ENCODE assay signal across 11 cellular contexts in genomic region chr11:75813126-75813525, GRCh38. TPM values are rescaled to one million over a fixed set of nuclear protein-coding genes. Genes with fewer than 3 reads are reported as not detected.
DNase-seq lines count a peak whose midpoint lies in the region; ATAC-seq and TF ChIP-seq lines count a peak whose summit lies in the region.
"Had no signal": no experiment of that assay in that cellular context is flagged by ENCODE, and none has a peak within 500 bp of the region (broad histone marks: within the 10 kb centered on the region; RNA-seq: fewer than 3 reads in every experiment).

No MANE protein-coding gene starts in this region.

- CTCF ChIA-PET in OCI-LY7 (lab: Charles Lee; ENCODE audit: unreplicated experiment) = interaction anchor here (0.5 kb wide), 1 partner anchor 12 kb away, joined by 3 read pairs; no protein-coding TSS in a partner anchor

- no peaks in the 10 kb centered on the region for H3K27me3 ChIP-seq in foreskin keratinocyte
- no peaks in the 10 kb centered on the region for H3K27me3 ChIP-seq in subcutaneous abdominal adipose tissue (ENCODE audit: control insufficient read depth in 5 of 5, insufficient read depth in 4 of 5, low read length in 5 of 5)

- H3K27ac Mint-ChIP-seq in activated naive CD8-positive, alpha-beta T cell treated with anti-CD3 and anti-CD28 coated beads, Interleukin-2, amount 10 ng/mL, durations not matched to agents 7 days and 5 days = no peak overlapping the region
- no peak overlapping the region for H3K27ac Mint-ChIP-seq in activated naive CD8-positive, alpha-beta T cell treated with anti-CD3 and anti-CD28 coated beads for 36 hours

- BruUV-seq in OCI-LY7 (replicated peaks; lab: Mats Ljungman, UMichigan) = no TSS peak

- H3K9me2 ChIP-seq in OCI-LY7 (ENCODE audit: insufficient read depth, low read length) = no peaks in the 10 kb centered on the region

- H3K27me3 Mint-ChIP-seq in activated naive CD8-positive, alpha-beta T cell treated with anti-CD3 and anti-CD28 coated beads, Interleukin-2, amount 10 ng/mL, durations not matched to agents 7 days and 5 days = peaks cover 7% of the 10 kb centered on the region
- no peaks in the 10 kb centered on the region for H3K27me3 Mint-ChIP-seq in activated naive CD8-positive, alpha-beta T cell treated with anti-CD3 and anti-CD28 coated beads for 36 hours
- H3K27me3 Mint-ChIP-seq: central memory CD8-positive, alpha-beta T cell had no signal

- peak overlapping the region in 4 of 5 donors; percentile 21 to 73 (median 61) for H3K9ac ChIP-seq in subcutaneous abdominal adipose tissue (ENCODE audit: low read length in 5 of 5)

- no peak for ATAC-seq in activated naive CD8-positive, alpha-beta T cell treated with anti-CD3 and anti-CD28 coated beads, Interleukin-2, amount 10 ng/mL, durations not matched to agents 7 days and 5 days (ENCODE audit: low read depth)
- ATAC-seq in foreskin keratinocyte (peak; percentile 19), left lobe of liver (no peak), HG02571 (IDR thresholded peaks at IDR 0.05; ENCODE audit: unreplicated experiment) (no peak)

- H3K36me3 ChIP-seq in OCI-LY7 (ENCODE audit: insufficient read depth, low read length) = peaks cover 4% of the 10 kb centered on the region; the same call in 1 of the 2 replicates
- H3K36me3 ChIP-seq in subcutaneous abdominal adipose tissue (ENCODE audit: control insufficient read depth in 5 of 5, insufficient read depth in 5 of 5, low read length in 5 of 5) = no peaks in the 10 kb centered on the region

- no peak overlapping the region for H3K4me3 ChIP-seq in OCI-LY7 (ENCODE audit: low read depth, low read length, poor library complexity, severe bottlenecking)
- no peak overlapping the region for H3K4me3 ChIP-seq in subcutaneous abdominal adipose tissue (ENCODE audit: low read depth in 1 of 5, low read length in 5 of 5)

- H3K9me3 ChIP-seq in OCI-LY7 (ENCODE audit: low read length) (no peaks in the 10 kb centered on the region), subcutaneous abdominal adipose tissue (ENCODE audit: control insufficient read depth in 5 of 5, low read length in 5 of 5) (no peaks in the 10 kb centered on the region)

- H3K79me2 ChIP-seq in OCI-LY7 (ENCODE audit: insufficient read depth, low read depth, low read length) = peaks cover 28% of the 10 kb centered on the region

- peak overlapping the region; percentile 81 for H3K4me2 ChIP-seq in OCI-LY7 (ENCODE audit: low read length)

- H3K4me1 ChIP-seq in OCI-LY7 (ENCODE audit: insufficient read depth, low read length, poor library complexity, severe bottlenecking) (peaks cover 44% of the 10 kb centered on the region), foreskin keratinocyte (peaks cover 9% of the 10 kb centered on the region), subcutaneous abdominal adipose tissue (ENCODE audit: control insufficient read depth in 5 of 5, insufficient read depth in 5 of 5, low read length in 5 of 5) (peaks cover 11 to 76% (median 68%) of the 10 kb centered on the region in 5 donors)

- H4K20me1 ChIP-seq in OCI-LY7 (ENCODE audit: insufficient read depth, low read length) = no peaks in the 10 kb centered on the region

- no peak overlapping the region for H3K27ac ChIP-seq in OCI-LY7 (ENCODE audit: low read depth, low read length, poor library complexity, severe bottlenecking)
- peak overlapping the region; percentile 72 for H3K27ac ChIP-seq in foreskin keratinocyte
- H3K27ac ChIP-seq in subcutaneous abdominal adipose tissue (ENCODE audit: low read depth, low read length) = peak overlapping the region; percentile 92

- no peak for DNase-seq in activated naive CD8-positive, alpha-beta T cell treated with anti-CD3 and anti-CD28 coated beads, Interleukin-2, amount 10 ng/mL, durations not matched to agents 7 days and 5 days
- no peak for DNase-seq in activated naive CD8-positive, alpha-beta T cell treated with anti-CD3 and anti-CD28 coated beads for 36 hours
- no peak for DNase-seq in OCI-LY7 (ENCODE audit: low spot score)
- peak; percentile 64 to 76 for DNase-seq in foreskin keratinocyte
- DNase-seq in left lobe of liver (ENCODE audit: low spot score) = no peak
- no peak for DNase-seq in GM03348 (ENCODE audit: low spot score)
- DNase-seq: DMS79, NCI-H2227 treated with DMSO at 0.1 percent for 48 hours had no signal

- POLR2A ChIA-PET in activated naive CD8-positive, alpha-beta T cell treated with anti-CD3 and anti-CD28 coated beads, Interleukin-2, amount 10 ng/mL, durations not matched to agents 7 days and 5 days (lab: Charles Lee) = no interaction called here
- POLR2A ChIA-PET in OCI-LY7 (lab: Charles Lee) = interaction anchor here (0.6 to 3.2 kb wide), 6 partner anchors 11 to 102 kb away, joined by 3 to 12 read pairs (median 4); no protein-coding TSS in a partner anchor

- peaks cover 2% of the 10 kb centered on the region for H3K36me3 Mint-ChIP-seq in activated naive CD8-positive, alpha-beta T cell treated with anti-CD3 and anti-CD28 coated beads, Interleukin-2, amount 10 ng/mL, durations not matched to agents 7 days and 5 days
- peaks cover 2% of the 10 kb centered on the region for H3K36me3 Mint-ChIP-seq in activated naive CD8-positive, alpha-beta T cell treated with anti-CD3 and anti-CD28 coated beads for 36 hours

- H3K9me3 Mint-ChIP-seq in activated naive CD8-positive, alpha-beta T cell treated with anti-CD3 and anti-CD28 coated beads, Interleukin-2, amount 10 ng/mL, durations not matched to agents 7 days and 5 days = no peaks in the 10 kb centered on the region
- no peaks in the 10 kb centered on the region for H3K9me3 Mint-ChIP-seq in activated naive CD8-positive, alpha-beta T cell treated with anti-CD3 and anti-CD28 coated beads for 36 hours
- H3K9me3 Mint-ChIP-seq: central memory CD8-positive, alpha-beta T cell had no signal

- peaks cover 8% of the 10 kb centered on the region for H3K4me1 Mint-ChIP-seq in activated naive CD8-positive, alpha-beta T cell treated with anti-CD3 and anti-CD28 coated beads, Interleukin-2, amount 10 ng/mL, durations not matched to agents 7 days and 5 days
- H3K4me1 Mint-ChIP-seq in activated naive CD8-positive, alpha-beta T cell treated with anti-CD3 and anti-CD28 coated beads for 36 hours = peaks cover 9% of the 10 kb centered on the region

- 0 out of 2 replicates have a peak overlapping the region, but pooled peaks have one; percentile 21 for H2AFZ ChIP-seq in OCI-LY7 (ENCODE audit: low read length)

- no peak for TF ChIP-seq CTCF in OCI-LY7 (conservative IDR thresholded peaks at IDR 0.05; ENCODE audit: low read length)
- no peak for TF ChIP-seq CTCF in foreskin keratinocyte (conservative IDR thresholded peaks at IDR 0.05)

- peak overlapping the region; percentile 93 for H3K4me3 Mint-ChIP-seq in activated naive CD8-positive, alpha-beta T cell treated with anti-CD3 and anti-CD28 coated beads, Interleukin-2, amount 10 ng/mL, durations not matched to agents 7 days and 5 days
- H3K4me3 Mint-ChIP-seq in activated naive CD8-positive, alpha-beta T cell treated with anti-CD3 and anti-CD28 coated beads for 36 hours = no peak overlapping the region
- H3K4me3 Mint-ChIP-seq: central memory CD8-positive, alpha-beta T cell had no signal

- intact Hi-C loops in OCI-LY7 (cut with micrococcal nuclease; ENCODE audit: unreplicated experiment) = no loop called here

RNA-seq across cellular contexts. Expression of gene UVRAG, which starts 1.9 kb away (rescaled TPM):
- total RNA-seq in activated naive CD8-positive, alpha-beta T cell treated with anti-CD3 and anti-CD28 coated beads, Interleukin-2, amount 10 ng/mL, durations not matched to agents 7 days and 5 days = 10 to 100 TPM; 22.3 to 22.6 TPM
- 10 to 100 TPM; 16.8 to 17.7 TPM for total RNA-seq in activated naive CD8-positive, alpha-beta T cell treated with anti-CD3 and anti-CD28 coated beads for 36 hours
- total RNA-seq in OCI-LY7 (2014; rRNA removed; shearing (Covaris generic)) = 34.9 and 43.7 TPM in 2 replicates
- total RNA-seq in OCI-LY7 (2022) (62.2 and 73.3 TPM in 2 replicates), foreskin keratinocyte (13.5 and 15.2 TPM in 2 replicates), left lobe of liver (8.8 TPM)
- polyA plus RNA-seq in foreskin keratinocyte = 6.3 and 6.4 TPM in 2 replicates

RNA-seq across cellular contexts. Expression of gene DGAT2, which starts 44.5 kb away (rescaled TPM):
- total RNA-seq in activated naive CD8-positive, alpha-beta T cell treated with anti-CD3 and anti-CD28 coated beads, Interleukin-2, amount 10 ng/mL, durations not matched to agents 7 days and 5 days = under 1 TPM; 0.65 to 0.86 TPM
- 1 to 10 TPM; 1.6 to 1.9 TPM for total RNA-seq in activated naive CD8-positive, alpha-beta T cell treated with anti-CD3 and anti-CD28 coated beads for 36 hours
- total RNA-seq in OCI-LY7 (2014; rRNA removed; shearing (Covaris generic)) = 6.5 and 13.8 TPM in 2 replicates
- 5.6 and 7.0 TPM in 2 replicates for total RNA-seq in OCI-LY7 (2022)
- total RNA-seq in foreskin keratinocyte = 1.2 and 1.4 TPM in 2 replicates
- polyA plus RNA-seq in foreskin keratinocyte = 1.1 and 1.3 TPM in 2 replicates
- total RNA-seq in left lobe of liver = 172 TPM

Comparison
In these comparisons a context has a peak if more than half of its experiments do, and no peak if none do; other contexts are left out.
1. DNase-seq: peak in foreskin keratinocyte (2 of 2); none in activated naive CD8-positive, alpha-beta T cell treated with anti-CD3 and anti-CD28 coated beads, Interleukin-2, amount 10 ng/mL, durations not matched to agents 7 days and 5 days (single experiment), activated naive CD8-positive, alpha-beta T cell treated with anti-CD3 and anti-CD28 coated beads for 36 hours (single experiment), OCI-LY7 (single experiment), left lobe of liver (single experiment) and GM03348 (single experiment).
2. RNA of gene DGAT2, which starts 44.5 kb away (total RNA-seq): 172 TPM in left lobe of liver (single experiment); 5.6 to 13.8 TPM in OCI-LY7, 1.6 to 1.9 TPM in activated naive CD8-positive, alpha-beta T cell treated with anti-CD3 and anti-CD28 coated beads for 36 hours, 1.2 to 1.4 TPM in foreskin keratinocyte and 0.65 to 0.86 TPM in activated naive CD8-positive, alpha-beta T cell treated with anti-CD3 and anti-CD28 coated beads, Interleukin-2, amount 10 ng/mL, durations not matched to agents 7 days and 5 days; every median in the first group is over 10 times any median in the second.